ENCODE assay signal across 8 cellular contexts in genomic region chr17:74775409-74776043, GRCh38. TPM values are rescaled to one million over a fixed set of nuclear protein-coding genes. Genes with fewer than 3 reads are reported as not detected.
DNase-seq lines count a peak whose midpoint lies in the region; ATAC-seq and TF ChIP-seq lines count a peak whose summit lies in the region.

No MANE protein-coding gene starts in this region.

- H3K4me1 Mint-ChIP-seq in CD14-positive monocyte: peaks cover 62% of the 10 kb centered on the region

- no peak for ATAC-seq in GM21526 (IDR thresholded peaks at IDR 0.05; ENCODE audit: low FRiP score, unreplicated experiment)

- H3K4me3 ChIP-seq in MG63: peak overlapping the region; percentile 86
- peak overlapping the region; percentile 70 for H3K4me3 ChIP-seq in effector memory CD4-positive, alpha-beta T cell (ENCODE audit: insufficient read depth, low read depth, low read length, poor library complexity, severe bottlenecking)
- peak overlapping the region; percentile 91 for H3K4me3 ChIP-seq in neural cell (ENCODE audit: low read length)

- intact Hi-C loops in CD14-positive monocyte (cut with micrococcal nuclease) (no loop called here), head of caudate nucleus (cut with DNase I) (no loop called here)

- H3K27me3 ChIP-seq in MG63 (no peaks in the 10 kb centered on the region), neural cell (ENCODE audit: insufficient read depth, low read depth, low read length) (no peaks in the 10 kb centered on the region)
- H3K27me3 ChIP-seq in effector memory CD4-positive, alpha-beta T cell (replicated peaks; ENCODE audit: control insufficient read depth, insufficient read depth, low read length, poor library complexity, severe bottlenecking): no peaks in the 10 kb centered on the region

- peaks cover 37% of the 10 kb centered on the region for H3K4me1 ChIP-seq in effector memory CD4-positive, alpha-beta T cell (ENCODE audit: control insufficient read depth, insufficient read depth, low read length, poor library complexity, severe bottlenecking)

- H3K4me2 ChIP-seq in neural cell (ENCODE audit: low read length): peak overlapping the region; percentile 83

- no peaks in the 10 kb centered on the region for H3K9me2 ChIP-seq in neural cell (ENCODE audit: insufficient read depth, low read length)

- TF ChIP-seq CTCF in CD14-positive monocyte (IDR thresholded peaks at IDR 0.05) (no peak), neural cell (IDR thresholded peaks at IDR 0.05; ENCODE audit: poor library complexity, severe bottlenecking) (no peak)

- no peak for TF ChIP-seq RAD21 in neural cell (conservative IDR thresholded peaks at IDR 0.05)

- H3K36me3 Mint-ChIP-seq in CD14-positive monocyte: peaks cover 54 to 55% of the 10 kb centered on the region in 2 donors

- peak overlapping the region; percentile 95 to 98 for H3K4me3 Mint-ChIP-seq in CD14-positive monocyte

- peak overlapping the region; percentile 74 for H3K27ac ChIP-seq in effector memory CD4-positive, alpha-beta T cell (ENCODE audit: insufficient read depth, low read length, poor library complexity, severe bottlenecking)
- peak overlapping the region; percentile 45 for H3K27ac ChIP-seq in neural cell (ENCODE audit: low read length)

- no peaks in the 10 kb centered on the region for H4K20me1 ChIP-seq in neural cell (ENCODE audit: insufficient read depth)

- peak overlapping the region; percentile 92 to 100 (median 100) for H3K27ac Mint-ChIP-seq in CD14-positive monocyte

- no peak for TF ChIP-seq EP300 in neural cell (conservative IDR thresholded peaks at IDR 0.05; ENCODE audit: poor library complexity, severe bottlenecking)

- peaks cover 0 to 6% (median 2%) of the 10 kb centered on the region in 3 donors for H3K27me3 Mint-ChIP-seq in CD14-positive monocyte (ENCODE audit: low read depth in 3 of 3)

- H3F3A ChIP-seq in neural cell (ENCODE audit: insufficient read depth, low read length, poor library complexity, severe bottlenecking): no peaks in the 10 kb centered on the region

- no peaks in the 10 kb centered on the region for H3K9me3 ChIP-seq in MG63
- H3K9me3 ChIP-seq in effector memory CD4-positive, alpha-beta T cell (ENCODE audit: control insufficient read depth, low read length): no peaks in the 10 kb centered on the region
- H3K9me3 ChIP-seq in neural cell (ENCODE audit: low read length): no peaks in the 10 kb centered on the region

- no peak for DNase-seq in CD14-positive monocyte (ENCODE audit: low spot score)
- DNase-seq in MG63: no peak
- no peak for DNase-seq in effector memory CD4-positive, alpha-beta T cell
- DNase-seq in NCI-H226: no peak
- no peak for DNase-seq in NCI-H2171 (lab: John Stamatoyannopoulos, UW)
- DNase-seq in head of caudate nucleus: no peak

- H3K9ac ChIP-seq in neural cell (ENCODE audit: low read length): peak overlapping the region; percentile 76

- peak overlapping the region; percentile 75 for H2AFZ ChIP-seq in neural cell (ENCODE audit: low read depth, low read length)

- peaks cover 0 to 1% (median 0%) of the 10 kb centered on the region in 7 donors for H3K9me3 Mint-ChIP-seq in CD14-positive monocyte

- H3K36me3 ChIP-seq in MG63 (peaks cover 50% of the 10 kb centered on the region), neural cell (ENCODE audit: insufficient read depth, low read length) (peaks cover 7% of the 10 kb centered on the region)
- peaks cover 25% of the 10 kb centered on the region for H3K36me3 ChIP-seq in effector memory CD4-positive, alpha-beta T cell (ENCODE audit: control insufficient read depth, insufficient read depth, low read length)

- peaks cover 23% of the 10 kb centered on the region for H3K79me2 ChIP-seq in neural cell (replicated peaks; ENCODE audit: insufficient read depth, low read length)

TF ChIP-seq in neural cell, 6 proteins besides CTCF, POLR2A, EP300 and RAD21:
- no peak for TF ChIP-seq POLR2AphosphoS5 (IDR thresholded peaks at IDR 0.05)
TF ChIP-seq in neural cell: peak in this region for 0.

RNA-seq across cellular contexts. Expression of gene NAT9, which starts 0.6 kb away (rescaled TPM):
- 1 to 10 TPM; 7.1 to 7.8 TPM for polyA plus RNA-seq in CD14-positive monocyte
- total RNA-seq in MG63 (2014; rRNA removed; shearing (Covaris generic); ENCODE audit: low replicate concordance): 46.8 and 51.6 TPM in 2 replicates
- polyA plus RNA-seq in neural cell: 232 and 243 TPM in 2 replicates
- polyA minus RNA-seq in neural cell: 34.1 and 35.2 TPM in 2 replicates

RNA-seq across cellular contexts. Expression of gene NHERF1, which starts 27.1 kb away (rescaled TPM):
- polyA plus RNA-seq in CD14-positive monocyte (100 to 1,000 TPM; 131 to 149 TPM), neural cell (0.51 and 1.3 TPM in 2 replicates)
- 110 and 150 TPM in 2 replicates for total RNA-seq in MG63 (2014; rRNA removed; shearing (Covaris generic); ENCODE audit: low replicate concordance)
- 0.81 and 1.2 TPM in 2 replicates for polyA minus RNA-seq in neural cell

RNA-seq across cellular contexts. Expression of gene RAB37, which starts 38.5 kb away (rescaled TPM):
- polyA plus RNA-seq in CD14-positive monocyte (10 to 100 TPM; 26.8 to 40.9 TPM), neural cell (0.32 TPM in 1 of 2 replicates, not detected in the other)
- not detected in 2 replicates for total RNA-seq in MG63 (2014; rRNA removed; shearing (Covaris generic); ENCODE audit: low replicate concordance)
- polyA minus RNA-seq in neural cell: not detected in 2 replicates

Comparison
In these comparisons a context has a peak if more than half of its experiments do, and no peak if none do; other contexts are left out.
1. RNA of gene NAT9, which starts 0.6 kb away (polyA plus RNA-seq): 232 to 243 TPM in neural cell; 7.1 to 7.8 TPM in CD14-positive monocyte; every median in the first group is over 10 times any median in the second.
2. RNA of gene NHERF1, which starts 27.1 kb away (polyA plus RNA-seq): 131 to 149 TPM in CD14-positive monocyte; 0.51 to 1.3 TPM in neural cell; every median in the first group is over 10 times any median in the second.
3. RNA of gene RAB37, which starts 38.5 kb away (polyA plus RNA-seq): 26.8 to 40.9 TPM in CD14-positive monocyte; 0.32 TPM in neural cell; every median in the first group is over 10 times any median in the second.
4. Peak in every context shown above with its lines, with median percentiles within 50 percentile points of each other: H3K4me3 ChIP-seq.